18 cellular contexts compared by ENCODE assay signal in the genomic region with DNA sequence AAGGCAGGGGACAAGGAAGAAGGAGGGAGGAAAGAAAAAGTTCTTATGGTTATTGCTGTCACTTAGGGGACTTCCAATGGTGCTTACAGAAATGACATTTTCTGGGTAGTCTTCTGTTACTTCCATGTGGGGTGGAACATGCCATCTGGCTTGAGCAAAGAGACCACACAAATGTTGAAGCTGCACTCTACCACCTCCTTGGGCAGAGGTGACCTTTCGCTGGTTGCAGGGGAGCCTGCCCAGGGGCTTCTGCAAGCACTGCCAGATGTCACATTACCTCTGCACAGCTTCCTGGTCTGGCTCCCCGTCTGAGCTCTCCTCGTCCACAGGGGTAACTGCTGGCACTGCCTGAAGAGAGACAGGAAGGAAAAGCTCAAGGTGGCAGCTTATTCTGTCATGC. TPM values are rescaled to one million over a fixed set of nuclear protein-coding genes. Genes with fewer than 3 reads are reported as not detected.
DNase-seq lines count a peak whose midpoint lies in the region; ATAC-seq and TF ChIP-seq lines count a peak whose summit lies in the region.
"Had no signal": no experiment of that assay in that cellular context is flagged by ENCODE, and none has a peak within 500 bp of the region (broad histone marks: within the 10 kb centered on the region; RNA-seq: fewer than 3 reads in every experiment).

No MANE protein-coding gene starts in this region.

- TF ChIP-seq POLR2A in breast epithelium (IDR thresholded peaks at IDR 0.05), result no peak

- H3K4me2 ChIP-seq in Karpas-422 (ENCODE audit: low read depth, low read length, poor library complexity, severe bottlenecking), result no peak overlapping the region

- POLR2A ChIA-PET in MCF 10A (lab: Yijun Ruan, JAX), result no interaction called here
- POLR2A ChIA-PET in activated CD4-positive, alpha-beta memory T cell treated with anti-CD3 and anti-CD28 coated beads for 36 hours (lab: Charles Lee), result no interaction called here

- no peaks in the 10 kb centered on the region for H3K79me2 ChIP-seq in Karpas-422 (ENCODE audit: low read length)

- no peaks in the 10 kb centered on the region for H4K20me1 ChIP-seq in Karpas-422 (ENCODE audit: insufficient read depth, low read depth, low read length)

- H3K36me3 ChIP-seq in breast epithelium (peaks cover 8% of the 10 kb centered on the region), Karpas-422 (ENCODE audit: insufficient read depth, low read length) (no peaks in the 10 kb centered on the region)

- no peak overlapping the region for H3K9ac ChIP-seq in Karpas-422 (ENCODE audit: low read length)

- H3K9me3 ChIP-seq in breast epithelium, result no peaks in the 10 kb centered on the region
- H3K9me3 ChIP-seq in Karpas-422 (ENCODE audit: low read length), result no peaks in the 10 kb centered on the region
- H3K9me3 ChIP-seq: lower lobe of right lung, sigmoid colon had no signal

- no peak overlapping the region for H3K4me3 ChIP-seq in breast epithelium
- no peak overlapping the region for H3K4me3 ChIP-seq in Karpas-422 (ENCODE audit: low read length)
- H3K4me3 ChIP-seq: lower lobe of right lung, sigmoid colon had no signal

- H3K4me1 ChIP-seq in breast epithelium (no peaks in the 10 kb centered on the region), Karpas-422 (ENCODE audit: low read length) (no peaks in the 10 kb centered on the region)
- H3K4me1 ChIP-seq: lower lobe of right lung, sigmoid colon had no signal

- CTCF ChIA-PET in MCF 10A (lab: Yijun Ruan, JAX), result interaction anchor here (0.7 to 16.1 kb wide), 3 partner anchors 9 to 237 kb away, joined by 3 to 232 read pairs (median 6); no protein-coding TSS in a partner anchor
- CTCF ChIA-PET in activated CD4-positive, alpha-beta memory T cell treated with anti-CD3 and anti-CD28 coated beads for 36 hours (lab: Charles Lee), result interaction anchor here (2.5 to 2.7 kb wide), 2 partner anchors 34 to 236 kb away, joined by 7 to 13 read pairs; no protein-coding TSS in a partner anchor

- H3K9me3 Mint-ChIP-seq in MCF 10A (ENCODE audit: unreplicated experiment), result no peaks in the 10 kb centered on the region
- H3K9me3 Mint-ChIP-seq in activated CD4-positive, alpha-beta memory T cell treated with anti-CD3 and anti-CD28 coated beads for 36 hours, result no peaks in the 10 kb centered on the region
- H3K9me3 Mint-ChIP-seq: CD8-positive, alpha-beta T cell had no signal

- no peak overlapping the region for H2AFZ ChIP-seq in Karpas-422 (ENCODE audit: low read length)

- no TSS peak for BruUV-seq in MCF 10A (replicated peaks; lab: Mats Ljungman, UMichigan)

- TF ChIP-seq CTCF in MCF 10A (IDR thresholded peaks at IDR 0.05; ENCODE audit: unreplicated experiment) (no peak), breast epithelium (IDR thresholded peaks at IDR 0.05) (no peak)

- no peaks in the 10 kb centered on the region for H3K27me3 Mint-ChIP-seq in MCF 10A (ENCODE audit: insufficient read depth, unreplicated experiment)
- no peaks in the 10 kb centered on the region for H3K27me3 Mint-ChIP-seq in activated CD4-positive, alpha-beta memory T cell treated with anti-CD3 and anti-CD28 coated beads for 36 hours

- ATAC-seq in left lobe of liver, result peak; percentile 5
- ATAC-seq in GM19397 (IDR thresholded peaks at IDR 0.05; ENCODE audit: unreplicated experiment), result no peak
- no peak for ATAC-seq in HG03139 (IDR thresholded peaks at IDR 0.05; ENCODE audit: unreplicated experiment)
- ATAC-seq: CD8-positive, alpha-beta T cell; lower lobe of right lung; SK-N-SH treated with all-trans-retinoic acid at 6 μM for 48 hours had no signal

- intact Hi-C loops in MCF 10A (cut with micrococcal nuclease), result no loop called here
- intact Hi-C loops in breast epithelium (cut with DNase I; ENCODE audit: low total_unique reads), result loop anchor here (10.0 kb wide), 1 partner anchor 355 kb away; no protein-coding TSS in a partner anchor
- intact Hi-C loops in activated CD4-positive, alpha-beta memory T cell treated with anti-CD3 and anti-CD28 coated beads for 36 hours (cut with micrococcal nuclease), result no loop called here

- H3K4me3 Mint-ChIP-seq in MCF 10A (ENCODE audit: unreplicated experiment), result no peak overlapping the region
- no peak overlapping the region for H3K4me3 Mint-ChIP-seq in activated CD4-positive, alpha-beta memory T cell treated with anti-CD3 and anti-CD28 coated beads for 36 hours
- H3K4me3 Mint-ChIP-seq: CD8-positive, alpha-beta T cell had no signal

- H3K4me1 Mint-ChIP-seq in MCF 10A (ENCODE audit: insufficient read depth, unreplicated experiment), result peaks cover 17% of the 10 kb centered on the region
- H3K4me1 Mint-ChIP-seq in activated CD4-positive, alpha-beta memory T cell treated with anti-CD3 and anti-CD28 coated beads for 36 hours (ENCODE audit: low read depth), result peaks cover 7% of the 10 kb centered on the region

- H3K27ac ChIP-seq in breast epithelium, result no peak overlapping the region
- H3K27ac ChIP-seq in Karpas-422 (ENCODE audit: low read length), result no peak overlapping the region
- H3K27ac ChIP-seq: lower lobe of right lung, sigmoid colon had no signal

- no peaks in the 10 kb centered on the region for H3K9me2 ChIP-seq in Karpas-422 (replicated peaks; ENCODE audit: insufficient read depth, low read length)

- peaks cover 45% of the 10 kb centered on the region for H3K36me3 Mint-ChIP-seq in MCF 10A (ENCODE audit: insufficient read depth, unreplicated experiment)
- H3K36me3 Mint-ChIP-seq in activated CD4-positive, alpha-beta memory T cell treated with anti-CD3 and anti-CD28 coated beads for 36 hours, result peaks cover 39% of the 10 kb centered on the region

- DNase-seq in MCF 10A (ENCODE audit: unreplicated experiment), result no peak
- DNase-seq in breast epithelium (ENCODE audit: low spot score in 2 of 2), result no peak
- DNase-seq in activated CD4-positive, alpha-beta memory T cell treated with anti-CD3 and anti-CD28 coated beads for 36 hours, result no peak
- no peak for DNase-seq in left lobe of liver (ENCODE audit: low spot score)
- DNase-seq in Karpas-422, result no peak
- DNase-seq in LoVo (ENCODE audit: low spot score), result no peak
- DNase-seq: CD8-positive, alpha-beta T cell; DMS79 treated with DMSO at 0.1 percent for 48 hours; lower lobe of right lung; MM.1S; NCI-H1694 treated with DMSO at 0.1 percent for 48 hours; NCI-H446; sigmoid colon; stimulated activated CD4-positive, alpha-beta T cell treated with anti-CD3 and anti-CD28 coated beads, Interleukin-4, amount 100 ng/mL, for 1 hour had no signal

- peak overlapping the region; percentile 52 for H3K27ac Mint-ChIP-seq in MCF 10A (ENCODE audit: low read depth, unreplicated experiment)
- peak overlapping the region; percentile 26 for H3K27ac Mint-ChIP-seq in activated CD4-positive, alpha-beta memory T cell treated with anti-CD3 and anti-CD28 coated beads for 36 hours
- H3K27ac Mint-ChIP-seq: CD8-positive, alpha-beta T cell had no signal

- H3K27me3 ChIP-seq in breast epithelium (no peaks in the 10 kb centered on the region), Karpas-422 (ENCODE audit: low read length) (no peaks in the 10 kb centered on the region)
- H3K27me3 ChIP-seq: sigmoid colon had no signal

RNA-seq across cellular contexts. Expression of gene APOA1, which starts 32.6 kb away (rescaled TPM):
- total RNA-seq in MCF 10A (2022) (not detected in 2 replicates), breast epithelium (1 to 10 TPM in 1 of 3 donors, under 1 TPM in 2; 0.33 to 1.5 (median 0.48) TPM), left lobe of liver (9,787 TPM)
- under 1 TPM in 1 of 2 experiments, not detected in 1; 0.24 TPM for total RNA-seq in activated CD4-positive, alpha-beta memory T cell treated with anti-CD3 and anti-CD28 coated beads for 36 hours
- not detected in 2 replicates for total RNA-seq in Karpas-422 (2014; rRNA removed; shearing (Covaris generic); ENCODE audit: low replicate concordance)
- total RNA-seq: osteocyte had no signal

RNA-seq across cellular contexts. Expression of gene APOC3, which starts 40.3 kb away (rescaled TPM):
- total RNA-seq in MCF 10A (2022) (not detected in 2 replicates), breast epithelium (not detected), left lobe of liver (11,492 TPM)
- total RNA-seq in activated CD4-positive, alpha-beta memory T cell treated with anti-CD3 and anti-CD28 coated beads for 36 hours, result not detected
- not detected in 2 replicates for total RNA-seq in Karpas-422 (2014; rRNA removed; shearing (Covaris generic); ENCODE audit: low replicate concordance)
- total RNA-seq: CD8-positive, alpha-beta T cell; lower lobe of right lung; osteocyte; sigmoid colon had no signal

RNA-seq across cellular contexts. Expression of gene APOA4, which starts 47.0 kb away (rescaled TPM):
- total RNA-seq in MCF 10A (2022) (not detected in 2 replicates), breast epithelium (under 1 TPM in 1 of 3 donors, not detected in 2; 0.33 TPM), left lobe of liver (102 TPM)
- not detected for total RNA-seq in activated CD4-positive, alpha-beta memory T cell treated with anti-CD3 and anti-CD28 coated beads for 36 hours
- not detected in 2 replicates for total RNA-seq in Karpas-422 (2014; rRNA removed; shearing (Covaris generic); ENCODE audit: low replicate concordance)
- total RNA-seq: CD8-positive, alpha-beta T cell; lower lobe of right lung; osteocyte; sigmoid colon had no signal

Comparison
In these comparisons a context has a peak if more than half of its experiments do, and no peak if none do; other contexts are left out.
1. RNA of gene APOA1, which starts 32.6 kb away (total RNA-seq): 9,787 TPM in left lobe of liver (single experiment); 0.33 to 1.5 TPM in breast epithelium, 0.24 TPM in activated CD4-positive, alpha-beta memory T cell treated with anti-CD3 and anti-CD28 coated beads for 36 hours, not detected in MCF 10A and not detected in Karpas-422; every median in the first group is over 1,000 times any median in the second.
2. RNA of gene APOC3, which starts 40.3 kb away (total RNA-seq): 11,492 TPM in left lobe of liver (single experiment); not detected in MCF 10A, not detected in breast epithelium, not detected in activated CD4-positive, alpha-beta memory T cell treated with anti-CD3 and anti-CD28 coated beads for 36 hours and not detected in Karpas-422; every median in the first group is over 1,000 times any median in the second.
3. RNA of gene APOA4, which starts 47.0 kb away (total RNA-seq): 102 TPM in left lobe of liver (single experiment); not detected in MCF 10A, 0.33 TPM in breast epithelium, not detected in activated CD4-positive, alpha-beta memory T cell treated with anti-CD3 and anti-CD28 coated beads for 36 hours and not detected in Karpas-422; every median in the first group is over 10 times any median in the second.